In the genomic region with DNA sequence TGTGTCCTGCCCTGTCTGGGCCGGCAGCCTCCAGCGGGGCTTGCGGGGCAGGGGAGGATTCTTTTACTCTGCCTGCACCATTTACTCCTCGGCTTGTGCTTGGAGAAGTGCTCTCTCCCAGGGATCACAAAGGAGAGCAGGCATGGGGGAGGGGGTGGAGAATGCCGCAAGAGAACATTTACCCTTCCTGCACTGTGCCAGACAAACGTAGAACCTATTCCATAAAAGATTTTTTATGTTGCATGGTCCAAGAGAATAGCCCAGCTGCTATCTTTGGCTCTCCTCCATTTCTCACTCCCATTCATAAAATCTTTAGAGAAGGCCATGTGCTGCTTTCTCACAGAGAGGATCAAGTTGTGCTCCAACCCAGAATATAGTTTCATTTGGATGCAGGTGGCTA, we compare ENCODE assay signal across 1 cellular context.
TF ChIP-seq lines count a peak whose summit lies in the region.

No MANE protein-coding gene starts in this region.

TF ChIP-seq in H1, 55 proteins besides CTCF, POLR2A, EP300 and RAD21 (continued from another document):
- TF ChIP-seq, protein P1, sequence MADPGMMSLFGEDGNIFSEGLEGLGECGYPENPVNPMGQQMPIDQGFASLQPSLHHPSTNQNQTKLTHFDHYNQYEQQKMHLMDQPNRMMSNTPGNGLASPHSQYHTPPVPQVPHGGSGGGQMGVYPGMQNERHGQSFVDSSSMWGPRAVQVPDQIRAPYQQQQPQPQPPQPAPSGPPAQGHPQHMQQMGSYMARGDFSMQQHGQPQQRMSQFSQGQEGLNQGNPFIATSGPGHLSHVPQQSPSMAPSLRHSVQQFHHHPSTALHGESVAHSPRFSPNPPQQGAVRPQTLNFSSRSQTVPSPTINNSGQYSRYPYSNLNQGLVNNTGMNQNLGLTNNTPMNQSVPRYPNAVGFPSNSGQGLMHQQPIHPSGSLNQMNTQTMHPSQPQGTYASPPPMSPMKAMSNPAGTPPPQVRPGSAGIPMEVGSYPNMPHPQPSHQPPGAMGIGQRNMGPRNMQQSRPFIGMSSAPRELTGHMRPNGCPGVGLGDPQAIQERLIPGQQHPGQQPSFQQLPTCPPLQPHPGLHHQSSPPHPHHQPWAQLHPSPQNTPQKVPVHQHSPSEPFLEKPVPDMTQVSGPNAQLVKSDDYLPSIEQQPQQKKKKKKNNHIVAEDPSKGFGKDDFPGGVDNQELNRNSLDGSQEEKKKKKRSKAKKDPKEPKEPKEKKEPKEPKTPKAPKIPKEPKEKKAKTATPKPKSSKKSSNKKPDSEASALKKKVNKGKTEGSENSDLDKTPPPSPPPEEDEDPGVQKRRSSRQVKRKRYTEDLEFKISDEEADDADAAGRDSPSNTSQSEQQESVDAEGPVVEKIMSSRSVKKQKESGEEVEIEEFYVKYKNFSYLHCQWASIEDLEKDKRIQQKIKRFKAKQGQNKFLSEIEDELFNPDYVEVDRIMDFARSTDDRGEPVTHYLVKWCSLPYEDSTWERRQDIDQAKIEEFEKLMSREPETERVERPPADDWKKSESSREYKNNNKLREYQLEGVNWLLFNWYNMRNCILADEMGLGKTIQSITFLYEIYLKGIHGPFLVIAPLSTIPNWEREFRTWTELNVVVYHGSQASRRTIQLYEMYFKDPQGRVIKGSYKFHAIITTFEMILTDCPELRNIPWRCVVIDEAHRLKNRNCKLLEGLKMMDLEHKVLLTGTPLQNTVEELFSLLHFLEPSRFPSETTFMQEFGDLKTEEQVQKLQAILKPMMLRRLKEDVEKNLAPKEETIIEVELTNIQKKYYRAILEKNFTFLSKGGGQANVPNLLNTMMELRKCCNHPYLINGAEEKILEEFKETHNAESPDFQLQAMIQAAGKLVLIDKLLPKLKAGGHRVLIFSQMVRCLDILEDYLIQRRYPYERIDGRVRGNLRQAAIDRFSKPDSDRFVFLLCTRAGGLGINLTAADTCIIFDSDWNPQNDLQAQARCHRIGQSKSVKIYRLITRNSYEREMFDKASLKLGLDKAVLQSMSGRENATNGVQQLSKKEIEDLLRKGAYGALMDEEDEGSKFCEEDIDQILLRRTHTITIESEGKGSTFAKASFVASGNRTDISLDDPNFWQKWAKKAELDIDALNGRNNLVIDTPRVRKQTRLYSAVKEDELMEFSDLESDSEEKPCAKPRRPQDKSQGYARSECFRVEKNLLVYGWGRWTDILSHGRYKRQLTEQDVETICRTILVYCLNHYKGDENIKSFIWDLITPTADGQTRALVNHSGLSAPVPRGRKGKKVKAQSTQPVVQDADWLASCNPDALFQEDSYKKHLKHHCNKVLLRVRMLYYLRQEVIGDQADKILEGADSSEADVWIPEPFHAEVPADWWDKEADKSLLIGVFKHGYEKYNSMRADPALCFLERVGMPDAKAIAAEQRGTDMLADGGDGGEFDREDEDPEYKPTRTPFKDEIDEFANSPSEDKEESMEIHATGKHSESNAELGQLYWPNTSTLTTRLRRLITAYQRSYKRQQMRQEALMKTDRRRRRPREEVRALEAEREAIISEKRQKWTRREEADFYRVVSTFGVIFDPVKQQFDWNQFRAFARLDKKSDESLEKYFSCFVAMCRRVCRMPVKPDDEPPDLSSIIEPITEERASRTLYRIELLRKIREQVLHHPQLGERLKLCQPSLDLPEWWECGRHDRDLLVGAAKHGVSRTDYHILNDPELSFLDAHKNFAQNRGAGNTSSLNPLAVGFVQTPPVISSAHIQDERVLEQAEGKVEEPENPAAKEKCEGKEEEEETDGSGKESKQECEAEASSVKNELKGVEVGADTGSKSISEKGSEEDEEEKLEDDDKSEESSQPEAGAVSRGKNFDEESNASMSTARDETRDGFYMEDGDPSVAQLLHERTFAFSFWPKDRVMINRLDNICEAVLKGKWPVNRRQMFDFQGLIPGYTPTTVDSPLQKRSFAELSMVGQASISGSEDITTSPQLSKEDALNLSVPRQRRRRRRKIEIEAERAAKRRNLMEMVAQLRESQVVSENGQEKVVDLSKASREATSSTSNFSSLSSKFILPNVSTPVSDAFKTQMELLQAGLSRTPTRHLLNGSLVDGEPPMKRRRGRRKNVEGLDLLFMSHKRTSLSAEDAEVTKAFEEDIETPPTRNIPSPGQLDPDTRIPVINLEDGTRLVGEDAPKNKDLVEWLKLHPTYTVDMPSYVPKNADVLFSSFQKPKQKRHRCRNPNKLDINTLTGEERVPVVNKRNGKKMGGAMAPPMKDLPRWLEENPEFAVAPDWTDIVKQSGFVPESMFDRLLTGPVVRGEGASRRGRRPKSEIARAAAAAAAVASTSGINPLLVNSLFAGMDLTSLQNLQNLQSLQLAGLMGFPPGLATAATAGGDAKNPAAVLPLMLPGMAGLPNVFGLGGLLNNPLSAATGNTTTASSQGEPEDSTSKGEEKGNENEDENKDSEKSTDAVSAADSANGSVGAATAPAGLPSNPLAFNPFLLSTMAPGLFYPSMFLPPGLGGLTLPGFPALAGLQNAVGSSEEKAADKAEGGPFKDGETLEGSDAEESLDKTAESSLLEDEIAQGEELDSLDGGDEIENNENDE (IDR thresholded peaks at IDR 0.05; ENCODE audit: insufficient replicate concordance, low read length), result no peak
- TF ChIP-seq MAFK (IDR thresholded peaks at IDR 0.05; ENCODE audit: low read depth, low read length) (no peak), PHF8 (conservative IDR thresholded peaks at IDR 0.05; ENCODE audit: low read depth, low read length) (no peak), GABPA (IDR thresholded peaks at IDR 0.05; ENCODE audit: borderline replicate concordance, insufficient read depth, low read length) (no peak), NRF1 (IDR thresholded peaks at IDR 0.05; ENCODE audit: low read depth, low read length) (no peak), KDM1A (IDR thresholded peaks at IDR 0.05; ENCODE audit: borderline replicate concordance, low read length) (no peak), SP4 (IDR thresholded peaks at IDR 0.05; ENCODE audit: low read length) (no peak)
